In the genomic region with DNA sequence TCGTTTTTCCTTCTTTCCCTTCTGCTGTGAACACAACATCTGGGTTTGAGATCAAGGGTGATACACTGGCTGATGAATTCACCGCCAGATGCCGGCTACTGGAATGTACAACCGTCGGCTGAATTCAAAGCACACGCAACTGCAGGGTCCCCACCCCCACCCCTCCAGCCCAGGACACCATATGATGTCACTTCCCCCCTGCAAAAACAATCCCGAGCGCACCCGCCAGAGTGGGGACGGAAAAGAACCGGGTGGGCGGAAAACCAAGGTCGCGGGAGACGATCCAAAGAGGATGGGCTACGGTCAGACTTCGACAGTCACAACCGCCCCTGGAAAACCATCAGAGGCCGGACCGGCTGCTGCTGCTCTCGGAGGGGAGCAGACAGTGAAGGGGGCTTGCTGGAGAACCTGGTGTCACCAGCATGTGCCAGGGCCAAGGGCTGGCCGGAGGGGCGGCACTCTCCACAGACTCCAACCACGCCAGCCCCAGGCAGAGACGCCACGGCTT, we compare ENCODE assay signal across 8 cellular contexts. TPM values are rescaled to one million over a fixed set of nuclear protein-coding genes. Genes with fewer than 3 reads are reported as not detected.
DNase-seq lines count a peak whose midpoint lies in the region; ATAC-seq and TF ChIP-seq lines count a peak whose summit lies in the region.

No MANE protein-coding gene starts in this region.

- H3K36me3 ChIP-seq in heart left ventricle = peaks cover 0 to 5% (median 0%) of the 10 kb centered on the region in 9 donors
- H3K36me3 ChIP-seq in skeletal muscle tissue (ENCODE audit: control insufficient read depth in 3 of 3, insufficient read depth in 3 of 3, low read length in 3 of 3) = no peaks in the 10 kb centered on the region

- peaks cover 95% of the 10 kb centered on the region for H3K4me1 Mint-ChIP-seq in HFFc6 (ENCODE audit: low read depth)
- H3K4me1 Mint-ChIP-seq in activated naive CD4-positive, alpha-beta T cell treated with anti-CD3 and anti-CD28 coated beads for 36 hours (ENCODE audit: low read depth) = peaks cover 25% of the 10 kb centered on the region

- WGBS in heart left ventricle, 4 donors = 39 to 72% (median 43%) methylated on average over 16 to 26 of the region's 26 CpGs

- DNase-seq in HFFc6 (peak; percentile 76), heart left ventricle (peak; percentile 84 to 91 (median 90)), NCI-H1930 (lab: John Stamatoyannopoulos, UW) (no peak)
- DNase-seq in activated naive CD4-positive, alpha-beta T cell treated with anti-CD3 and anti-CD28 coated beads for 36 hours = peak; percentile 47

- H3K4me3 ChIP-seq in heart left ventricle (peak overlapping the region in 10 of 12 donors; percentile 11 to 48 (median 34)), skeletal muscle tissue (ENCODE audit: low read length in 3 of 3) (peak overlapping the region; percentile 30 to 49 (median 36))

- H3K4me3 Mint-ChIP-seq in HFFc6 = peak overlapping the region; percentile 83
- peak overlapping the region; percentile 20 for H3K4me3 Mint-ChIP-seq in activated naive CD4-positive, alpha-beta T cell treated with anti-CD3 and anti-CD28 coated beads for 36 hours

- CTCF ChIA-PET in activated naive CD4-positive, alpha-beta T cell treated with anti-CD3 and anti-CD28 coated beads for 36 hours (lab: Charles Lee) = no interaction called here

- no peaks in the 10 kb centered on the region for H3K9me3 Mint-ChIP-seq in HFFc6
- no peaks in the 10 kb centered on the region for H3K9me3 Mint-ChIP-seq in activated naive CD4-positive, alpha-beta T cell treated with anti-CD3 and anti-CD28 coated beads for 36 hours

- H3K27ac Mint-ChIP-seq in HFFc6 = peak overlapping the region; percentile 90
- H3K27ac Mint-ChIP-seq in activated naive CD4-positive, alpha-beta T cell treated with anti-CD3 and anti-CD28 coated beads for 36 hours = peak overlapping the region; percentile 24

- TF ChIP-seq POLR2A in heart left ventricle (IDR thresholded peaks at IDR 0.05) = no peak

- H3K9ac ChIP-seq in skeletal muscle tissue (ENCODE audit: low read depth in 1 of 3, low read length in 3 of 3) = peak overlapping the region; percentile 32 to 60 (median 57)

- no peak for TF ChIP-seq CTCF in HFFc6 (IDR thresholded peaks at IDR 0.05)
- TF ChIP-seq CTCF in heart left ventricle (IDR thresholded peaks at IDR 0.05) = no peak

- no peaks in the 10 kb centered on the region for H3K27me3 ChIP-seq in heart left ventricle
- peaks cover 0 to 28% (median 9%) of the 10 kb centered on the region in 3 donors for H3K27me3 ChIP-seq in skeletal muscle tissue (ENCODE audit: control insufficient read depth in 3 of 3, insufficient read depth in 3 of 3, low read length in 3 of 3)

- peak; percentile 14 to 59 (median 36) for ATAC-seq in heart left ventricle
- no peak for ATAC-seq in HG02938 (IDR thresholded peaks at IDR 0.05; ENCODE audit: unreplicated experiment)
- ATAC-seq in GM21515 (IDR thresholded peaks at IDR 0.05; ENCODE audit: unreplicated experiment) = no peak
- ATAC-seq in HG02885 (IDR thresholded peaks at IDR 0.05; ENCODE audit: poor library complexity, unreplicated experiment) = no peak

- H3K27me3 Mint-ChIP-seq in HFFc6 (ENCODE audit: insufficient read depth) = peaks cover 11% of the 10 kb centered on the region
- H3K27me3 Mint-ChIP-seq in activated naive CD4-positive, alpha-beta T cell treated with anti-CD3 and anti-CD28 coated beads for 36 hours (ENCODE audit: low read depth) = no peaks in the 10 kb centered on the region

- intact Hi-C loops in activated naive CD4-positive, alpha-beta T cell treated with anti-CD3 and anti-CD28 coated beads for 36 hours (cut with micrococcal nuclease) = no loop called here
- intact Hi-C loops in heart left ventricle (cut with DNase I) = loop anchor here in 6 of 10 donors (5.0 kb wide), 3 partner anchors 43 to 53 kb away; a partner anchor contains a TSS

- peaks cover 6 to 84% (median 72%) of the 10 kb centered on the region in 12 donors for H3K4me1 ChIP-seq in heart left ventricle
- H3K4me1 ChIP-seq in skeletal muscle tissue (ENCODE audit: control insufficient read depth in 3 of 3, insufficient read depth in 3 of 3, low read length in 3 of 3) = peaks cover 61 to 68% (median 64%) of the 10 kb centered on the region in 3 donors

- H3K36me3 Mint-ChIP-seq in HFFc6 (ENCODE audit: low read depth) = peaks cover 17% of the 10 kb centered on the region
- H3K36me3 Mint-ChIP-seq in activated naive CD4-positive, alpha-beta T cell treated with anti-CD3 and anti-CD28 coated beads for 36 hours (ENCODE audit: low read depth) = no peaks in the 10 kb centered on the region

- H3K27ac ChIP-seq in heart left ventricle (peak overlapping the region; percentile 78 to 98 (median 92)), skeletal muscle tissue (ENCODE audit: low read depth, low read length) (peak overlapping the region; percentile 84)

- no peaks in the 10 kb centered on the region for H3K9me3 ChIP-seq in heart left ventricle
- H3K9me3 ChIP-seq in skeletal muscle tissue (ENCODE audit: control insufficient read depth in 3 of 3, low read length in 3 of 3) = no peaks in the 10 kb centered on the region

RNA-seq across cellular contexts. Expression of a gene that starts 23.3 kb away (rescaled TPM):
- 1 to 10 TPM in 4 of 6 experiments, under 1 TPM in 2; 0.85 to 2.7 (median 1.6) TPM for total RNA-seq in HFFc6 (2021; fragmentation: NEBNext Ultra II Directional; extraction: Animal tissue kit (Norgen Biotek cat#: 25700))
- total RNA-seq in activated naive CD4-positive, alpha-beta T cell treated with anti-CD3 and anti-CD28 coated beads for 36 hours = not detected
- total RNA-seq in heart left ventricle (1 to 10 TPM in 3 of 9 donors, under 1 TPM in 6; 0.23 to 3.3 (median 0.52) TPM), skeletal muscle tissue (1.6 TPM)
- 1 to 10 TPM in 1 of 2 donors, under 1 TPM in 1; 0.29 to 2.0 TPM for polyA plus RNA-seq in heart left ventricle

RNA-seq across cellular contexts. Expression of a gene that starts 39.1 kb away (rescaled TPM):
- total RNA-seq in HFFc6 (2021; fragmentation: NEBNext Ultra II Directional; extraction: Animal tissue kit (Norgen Biotek cat#: 25700)) = 10 to 100 TPM; 43.6 to 50.3 (median 46.2) TPM
- total RNA-seq in activated naive CD4-positive, alpha-beta T cell treated with anti-CD3 and anti-CD28 coated beads for 36 hours = 10 to 100 TPM; 65.3 to 68.7 TPM
- 10 to 100 TPM; 14.0 to 40.9 (median 21.0) TPM for total RNA-seq in heart left ventricle
- 10 to 100 TPM; 11.7 to 18.3 TPM for polyA plus RNA-seq in heart left ventricle
- 25.6 TPM for total RNA-seq in skeletal muscle tissue

RNA-seq across cellular contexts. Expression of a gene that starts 45.5 kb away (rescaled TPM):
- 100 to 1,000 TPM; 547 to 705 (median 601) TPM for total RNA-seq in HFFc6 (2021; fragmentation: NEBNext Ultra II Directional; extraction: Animal tissue kit (Norgen Biotek cat#: 25700))
- under 1 TPM; 0.35 to 0.43 TPM for total RNA-seq in activated naive CD4-positive, alpha-beta T cell treated with anti-CD3 and anti-CD28 coated beads for 36 hours
- total RNA-seq in heart left ventricle (100 to 1,000 TPM in 4 of 9 donors, 10 to 100 TPM in 5; 65.6 to 201 (median 98.3) TPM), skeletal muscle tissue (39.7 TPM)
- polyA plus RNA-seq in heart left ventricle = 10 to 100 TPM; 25.1 to 54.4 TPM

Comparison
In these comparisons a context has a peak if more than half of its experiments do, and no peak if none do; other contexts are left out.
1. DNase-seq: peak in HFFc6 (single experiment), activated naive CD4-positive, alpha-beta T cell treated with anti-CD3 and anti-CD28 coated beads for 36 hours (single experiment) and heart left ventricle (5 of 5); none in NCI-H1930 (0 of 2).
2. ATAC-seq: peak in heart left ventricle (4 of 4); none in HG02938 (single experiment), GM21515 (single experiment) and HG02885 (single experiment).
3. RNA of a gene that starts 45.5 kb away (total RNA-seq): 547 to 705 TPM in HFFc6, 65.6 to 201 TPM in heart left ventricle and 39.7 TPM in skeletal muscle tissue (single experiment); 0.35 to 0.43 TPM in activated naive CD4-positive, alpha-beta T cell treated with anti-CD3 and anti-CD28 coated beads for 36 hours; every median in the first group is over 10 times any median in the second.